In the genomic region with DNA sequence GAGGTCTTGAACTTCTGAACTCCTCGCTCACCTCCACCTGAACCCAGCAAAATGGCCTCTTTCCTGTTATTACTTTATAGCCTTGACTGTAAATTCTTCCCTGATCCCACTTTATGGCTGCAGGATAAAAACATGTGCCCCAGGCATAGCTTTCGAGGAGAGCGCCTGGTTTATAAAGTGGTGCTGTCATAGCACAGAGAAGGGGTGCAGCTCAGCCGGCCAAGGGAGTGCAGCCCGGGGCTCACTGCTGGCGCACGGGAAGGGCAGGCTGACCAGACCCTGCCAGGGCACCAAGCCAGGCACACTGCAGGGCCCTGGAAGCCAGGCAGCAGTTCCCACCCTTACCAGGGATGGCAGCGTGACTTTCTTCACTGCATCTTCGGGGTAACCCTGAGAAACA, we compare ENCODE assay signal across 21 cellular contexts. TPM values are rescaled to one million over a fixed set of nuclear protein-coding genes. Genes with fewer than 3 reads are reported as not detected.
DNase-seq lines count a peak whose midpoint lies in the region; ATAC-seq, FAIRE-seq and TF ChIP-seq lines count a peak whose summit lies in the region.
"Had no signal": no experiment of that assay in that cellular context is flagged by ENCODE, and none has a peak within 500 bp of the region (broad histone marks: within the 10 kb centered on the region; RNA-seq: fewer than 3 reads in every experiment).

No MANE protein-coding gene starts in this region.

- H2BK5ac ChIP-seq in IMR-90 (ENCODE audit: low read depth, low read length, poor library complexity, severe bottlenecking): no peak overlapping the region
- H2BK5ac ChIP-seq in H1 (ENCODE audit: low read depth, low read length): no peak overlapping the region

- H2BK120ac ChIP-seq in IMR-90 (ENCODE audit: low read depth, low read length): no peak overlapping the region
- no peak overlapping the region for H2BK120ac ChIP-seq in H1 (replicated peaks; ENCODE audit: low read depth, low read length)

- H3K36me3 ChIP-seq in IMR-90 (ENCODE audit: control insufficient read depth, insufficient read depth, low read length): no peaks in the 10 kb centered on the region
- H3K36me3 ChIP-seq in H1 (ENCODE audit: control insufficient read depth in 2 of 4, insufficient read depth in 4 of 4, low read length in 3 of 4): no peaks in the 10 kb centered on the region
- H3K36me3 ChIP-seq in small intestine (ENCODE audit: control insufficient read depth in 2 of 2, insufficient read depth in 2 of 2, low read length in 2 of 2): no peaks in the 10 kb centered on the region
- no peaks in the 10 kb centered on the region for H3K36me3 ChIP-seq in left lung
- H3K36me3 ChIP-seq: BE2C, MG63 had no signal

- no peak overlapping the region for H2BK15ac ChIP-seq in IMR-90 (ENCODE audit: low read depth, low read length)
- H2BK15ac ChIP-seq in H1 (ENCODE audit: low read length): no peak overlapping the region

- WGBS in IMR-90 (ENCODE audit: extremely low coverage in 2 of 2, insufficient read length in 1 of 2), 2 experiments: 38% methylated on average over 3 of the region's 9 CpGs; no CpG with 5 or more reads in 1 of the 2 experiments
- WGBS in H1 (ENCODE audit: extremely low coverage in 1 of 2, insufficient coverage in 1 of 2, insufficient read length in 1 of 2, insufficient replicate concordance in 2 of 2, low coverage in 1 of 2, low lambda C conversion rate in 2 of 2, missing lambda C conversion rate in 1 of 2), 2 experiments: 90% methylated on average over 9 of the region's 9 CpGs; no CpG with 5 or more reads in 1 of the 2 experiments
- 26 to 47% (median 32%) methylated on average over 9 of the region's 9 CpGs for WGBS in small intestine, 3 donors

- H4K91ac ChIP-seq in IMR-90 (ENCODE audit: insufficient read depth, low read depth, low read length): no peak overlapping the region
- H4K91ac ChIP-seq in H1 (replicated peaks; ENCODE audit: insufficient read length, low read length): no peak overlapping the region

- DNase-seq in GM12864 (ENCODE audit: low read depth) (no peak), IMR-90 (no peak), H1 (ENCODE audit: low read depth in 1 of 2, low spot score in 2 of 2) (no peak), small intestine (peak; percentile 91), left lung (no peak)
- no peak for DNase-seq in stimulated activated naive CD4-positive, alpha-beta T cell treated with Interleukin-2 at 50 U/mL for 16 hours (lab: John Stamatoyannopoulos, UW)
- DNase-seq in stimulated activated CD4-positive, alpha-beta T cell treated with anti-CD3 and anti-CD28 coated beads, Interleukin-2, amount 100 ng/mL, for 48 hours: no peak
- DNase-seq: BE2C; CD4-positive, alpha-beta memory T cell; DND-41; GM23248; MG63; NCI-H2029 treated with DMSO at 0.1 percent for 48 hours; NCI-H510A; NCI-H82; SIG-M5 had no signal

- no peaks in the 10 kb centered on the region for H3K79me2 ChIP-seq in H1 (ENCODE audit: control insufficient read depth in 1 of 2, insufficient read depth in 2 of 2, low read length in 2 of 2)

- H3K56ac ChIP-seq in IMR-90 (ENCODE audit: extremely low read depth, insufficient read depth, low read length) (no peak overlapping the region), H1 (replicated peaks; ENCODE audit: insufficient read length, low read depth, low read length) (no peak overlapping the region)

- dilution Hi-C loops in IMR-90 (cut with HindIII; ENCODE audit: low sequenced_read_pairs, unreplicated experiment): no loop called here

- no peak overlapping the region for H3K14ac ChIP-seq in IMR-90 (replicated peaks; ENCODE audit: low read depth, low read length)
- no peak overlapping the region for H3K14ac ChIP-seq in H1 (ENCODE audit: insufficient read length)

- no peak for TF ChIP-seq EP300 in H1 (IDR thresholded peaks at IDR 0.05; ENCODE audit: borderline replicate concordance in 1 of 2, low read depth in 2 of 2, low read length in 2 of 2)

- H2AFZ ChIP-seq in IMR-90 (replicated peaks; ENCODE audit: low read length, poor library complexity) (no peak overlapping the region), H1 (ENCODE audit: low read length) (no peak overlapping the region)
- H2AFZ ChIP-seq: GM23248 had no signal

- no peak overlapping the region for H3K23ac ChIP-seq in IMR-90 (ENCODE audit: low read depth, low read length)
- no peak overlapping the region for H3K23ac ChIP-seq in H1 (ENCODE audit: insufficient read length)

- TF ChIP-seq CTCF in GM12864 (IDR thresholded peaks at IDR 0.05; ENCODE audit: low read depth, low read length, missing control alignments) (peak; percentile 23), IMR-90 (conservative IDR thresholded peaks at IDR 0.05; ENCODE audit: low read depth, low read length) (no peak), H1 (IDR thresholded peaks at IDR 0.05; ENCODE audit: control extremely low read depth in 1 of 3, insufficient read depth in 1 of 3, low read depth in 1 of 3, low read length in 3 of 3) (peak in 2 of 3 experiments; percentile 50 to 57; a peak in 2 of 4 replicates), left lung (IDR thresholded peaks at IDR 0.05) (no peak)

- H3K9me3 ChIP-seq in IMR-90 (ENCODE audit: control insufficient read depth, insufficient read depth, low read length) (peaks cover 3% of the 10 kb centered on the region; the same call in 1 of the 2 replicates), H1 (ENCODE audit: insufficient read depth in 2 of 2, low read depth in 1 of 2, low read length in 1 of 2) (no peaks in the 10 kb centered on the region), small intestine (ENCODE audit: control insufficient read depth, low read depth) (no peaks in the 10 kb centered on the region), left lung (no peaks in the 10 kb centered on the region)
- H3K9me3 ChIP-seq: BE2C, MG63 had no signal

- BruUV-seq in IMR-90 (replicated peaks; lab: Mats Ljungman, UMichigan): no TSS peak

- CTCF ChIA-PET in IMR-90 (lab: Yijun Ruan, JAX): no interaction called here
- CTCF ChIA-PET in H1 (lab: Charles Lee; ENCODE audit: partially characterized antibody): interaction anchor here (0.7 to 4.2 kb wide), 9 partner anchors 8 to 74 kb away, joined by 3 to 21 read pairs (median 4); no protein-coding TSS in a partner anchor

- intact Hi-C loops in IMR-90 (cut with micrococcal nuclease): no loop called here
- intact Hi-C loops in left lung (cut with DNase I): no loop called here

- H3K23me2 ChIP-seq in H1 (ENCODE audit: low read depth, low read length): no peaks in the 10 kb centered on the region

- no peak for TF ChIP-seq RAD21 in IMR-90 (IDR thresholded peaks at IDR 0.05; ENCODE audit: low read length)
- TF ChIP-seq RAD21 in H1 (IDR thresholded peaks at IDR 0.05 in 1 of 2, conservative IDR thresholded peaks at IDR 0.05 in 1 of 2; ENCODE audit: low read depth in 2 of 2, low read length in 2 of 2): no peak

- H2AK9ac ChIP-seq in IMR-90 (replicated peaks; ENCODE audit: low read depth, low read length, poor library complexity): peak overlapping the region; percentile 42

- H3K4me3 ChIP-seq in GM12864 (ENCODE audit: low read depth, low read length): no peak overlapping the region
- no peak overlapping the region for H3K4me3 ChIP-seq in IMR-90 (ENCODE audit: insufficient read depth, low read depth, low read length)
- H3K4me3 ChIP-seq in H1 (ENCODE audit: extremely low read depth in 1 of 4, insufficient read depth in 2 of 4, low read depth in 3 of 4, low read length in 4 of 4): no peak overlapping the region
- H3K4me3 ChIP-seq in small intestine (ENCODE audit: low read depth in 1 of 2, low read length in 2 of 2): no peak overlapping the region
- no peak overlapping the region for H3K4me3 ChIP-seq in left lung
- H3K4me3 ChIP-seq: GM23248, MG63 had no signal

- H3K18ac ChIP-seq in IMR-90 (ENCODE audit: low read depth, low read length) (no peak overlapping the region), H1 (ENCODE audit: extremely low read depth, low read length) (no peak overlapping the region)

- no peak overlapping the region for H2BK12ac ChIP-seq in H1 (ENCODE audit: low read depth, low read length)

- TF ChIP-seq POLR2A in IMR-90 (IDR thresholded peaks at IDR 0.05; ENCODE audit: low read depth, low read length) (no peak), H1 (IDR thresholded peaks at IDR 0.05; ENCODE audit: control extremely low read depth in 1 of 2, low read depth in 2 of 2, low read length in 2 of 2) (no peak)

- H2AK5ac ChIP-seq in IMR-90 (ENCODE audit: low read depth, low read length) (no peak overlapping the region), H1 (ENCODE audit: low read depth, low read length) (no peak overlapping the region)

- H3K9me1 ChIP-seq in IMR-90 (ENCODE audit: insufficient read depth, low read length): no peaks in the 10 kb centered on the region

- H3K27me3 ChIP-seq in IMR-90 (ENCODE audit: control insufficient read depth, insufficient read depth, low read length) (no peaks in the 10 kb centered on the region), H1 (replicated peaks in 1 of 4; ENCODE audit: control insufficient read depth in 3 of 4, extremely low read depth in 1 of 4, insufficient read depth in 3 of 4, low read length in 3 of 4) (no peaks in the 10 kb centered on the region), small intestine (ENCODE audit: control insufficient read depth in 2 of 2, insufficient read depth in 2 of 2, low read length in 2 of 2) (no peaks in the 10 kb centered on the region), left lung (no peaks in the 10 kb centered on the region)
- H3K27me3 ChIP-seq: BE2C, MG63 had no signal

- H3K27ac ChIP-seq in IMR-90 (ENCODE audit: insufficient read depth, low read length) (no peak overlapping the region), H1 (ENCODE audit: low read depth, low read length) (no peak overlapping the region), small intestine (ENCODE audit: low read depth in 1 of 2, low read length in 1 of 2) (peak overlapping the region; percentile 46 to 92), left lung (no peak overlapping the region)
- H3K27ac ChIP-seq: GM23248, KMS-11 had no signal

- in situ Hi-C loops in IMR-90 (cut with MboI; ENCODE audit: low sequenced_read_pairs): no loop called here

- H4K20me1 ChIP-seq in IMR-90 (ENCODE audit: insufficient read depth, low read length) (no peaks in the 10 kb centered on the region), H1 (replicated peaks in 1 of 2; ENCODE audit: control insufficient read depth in 1 of 2, insufficient read depth in 2 of 2, low read length in 2 of 2) (no peaks in the 10 kb centered on the region)

- no peaks in the 10 kb centered on the region for H3K4me1 ChIP-seq in IMR-90 (ENCODE audit: control insufficient read depth, insufficient read depth, low read length)
- no peaks in the 10 kb centered on the region for H3K4me1 ChIP-seq in H1 (replicated peaks in 1 of 4; ENCODE audit: control insufficient read depth in 3 of 4, insufficient read depth in 4 of 4, low read length in 3 of 4)
- peaks cover 3 to 15% of the 10 kb centered on the region in 2 donors for H3K4me1 ChIP-seq in small intestine (ENCODE audit: control insufficient read depth in 2 of 2, insufficient read depth in 1 of 2, low read depth in 1 of 2, low read length in 1 of 2)
- H3K4me1 ChIP-seq in left lung: no peaks in the 10 kb centered on the region
- H3K4me1 ChIP-seq: BE2C had no signal

- H3K79me1 ChIP-seq in IMR-90 (ENCODE audit: low read depth in 1 of 2, low read length in 2 of 2) (no peaks in the 10 kb centered on the region), H1 (ENCODE audit: low read depth, low read length) (no peaks in the 10 kb centered on the region)

- H2BK20ac ChIP-seq in IMR-90 (ENCODE audit: low read depth, low read length) (no peak overlapping the region), H1 (ENCODE audit: low read length) (no peak overlapping the region)

- H3K4ac ChIP-seq in IMR-90 (ENCODE audit: low read depth, low read length) (no peak overlapping the region), H1 (replicated peaks; ENCODE audit: insufficient read length, low read depth, low read length) (no peak overlapping the region)

- H3K4me2 ChIP-seq in IMR-90 (ENCODE audit: low read depth, low read length) (no peak overlapping the region), H1 (ENCODE audit: insufficient read depth in 1 of 2, low read depth in 2 of 2, low read length in 2 of 2) (no peak overlapping the region)
- H3K4me2 ChIP-seq: KMS-11 had no signal

- H3K9ac ChIP-seq in IMR-90 (ENCODE audit: low read depth, low read length) (no peak overlapping the region), H1 (replicated peaks in 1 of 4; ENCODE audit: extremely low read depth in 1 of 4, low read depth in 3 of 4, low read length in 3 of 4) (no peak overlapping the region)
- H3K9ac ChIP-seq: GM23248, KMS-11 had no signal

- POLR2A ChIA-PET in IMR-90 (lab: Charles Lee; ENCODE audit: unreplicated experiment) (no interaction called here), H1 (lab: Charles Lee; ENCODE audit: partially characterized antibody) (no interaction called here)

- H4K8ac ChIP-seq in IMR-90 (ENCODE audit: low read depth in 2 of 2, low read length in 2 of 2): no peak overlapping the region
- H4K8ac ChIP-seq in H1 (ENCODE audit: extremely low read depth, insufficient read depth, low read length): no peak overlapping the region; the same call in 1 of the 2 replicates

- ATAC-seq in IMR-90 (ENCODE audit: low read depth): no peak
- ATAC-seq in left lung: no peak
- no peak for ATAC-seq in GM21390 (IDR thresholded peaks at IDR 0.05; ENCODE audit: unreplicated experiment)

- H4K5ac ChIP-seq in IMR-90 (ENCODE audit: low read depth, low read length) (no peak overlapping the region), H1 (ENCODE audit: insufficient read length, low read depth, low read length) (no peak overlapping the region)

- FAIRE-seq in H1 (lab: Jason Lieb, UNC) (no peak), small intestine (lab: Jason Lieb, UNC) (no peak)
- FAIRE-seq: GM12891, GM19239 had no signal

RNA-seq across cellular contexts. Expression of gene ISX, which starts 50.9 kb away (rescaled TPM):
- total RNA-seq in IMR-90 (2012; rRNA removed) (not detected in 2 replicates), left lung (not detected)
- polyA plus RNA-seq in IMR-90 (2012; rRNA removed) (not detected in 2 replicates), H1 (2011; rRNA removed) (not detected in 2 replicates), small intestine (10 to 100 TPM; 22.4 to 64.9 (median 44.6) TPM)
- polyA plus RNA-seq in IMR-90 (2012; cell fraction: cytosol; rRNA removed): not detected in 2 replicates
- polyA plus RNA-seq in IMR-90 (2012; cell fraction: nucleus; rRNA removed; ENCODE audit: low replicate concordance): not detected in 2 replicates
- not detected in 2 replicates for total RNA-seq in H1 (2021; fragmentation: NEBNext Ultra II Directional; extraction: Animal tissue kit (Norgen Biotek cat#: 25700))
- not detected for polyA plus RNA-seq in H1 (2011; cell fraction: cytosol; rRNA removed)
- polyA plus RNA-seq in H1 (2011; cell fraction: nucleus; rRNA removed): not detected
- polyA plus RNA-seq in H1 (2012, experiment 1 of 2): not detected in 4 replicates
- polyA plus RNA-seq in H1 (2012, experiment 2 of 2): not detected
- polyA plus RNA-seq in H1 (2013, experiment 1 of 2): not detected
- polyA plus RNA-seq in H1 (2013, experiment 2 of 2): not detected
- not detected in 2 replicates for polyA minus RNA-seq in H1 (2011; rRNA and poly(A)+ RNA removed)
- not detected for polyA minus RNA-seq in H1 (2011; cell fraction: cytosol; rRNA and poly(A)+ RNA removed)
- polyA minus RNA-seq in H1 (2011; cell fraction: nucleus; rRNA and poly(A)+ RNA removed): not detected
- total RNA-seq: CD4-positive, alpha-beta memory T cell; GM23248; RPMI7951 had no signal
- polyA plus RNA-seq: CD4-positive, alpha-beta memory T cell; GM23248 had no signal

Comparison
In these comparisons a context has a peak if more than half of its experiments do, and no peak if none do; other contexts are left out.
1. CTCF ChIP-seq: peak in GM12864 (single experiment) and H1 (2 of 3); none in IMR-90 (single experiment) and left lung (0 of 2).
2. H3K27ac ChIP-seq: peak in small intestine (2 of 2); none in IMR-90 (single experiment), H1 (single experiment) and left lung (0 of 2).